In genomic region chr4:143586080-143586479, GRCh38 we compare ENCODE assay signal across 20 cellular contexts.
A peak's percentile ranks its signal among the peaks of the same experiment; 100 is the strongest.
DNase-seq lines count a peak whose midpoint lies in the region; ATAC-seq and TF ChIP-seq lines count a peak whose summit lies in the region.
"Had no signal": no experiment of that assay in that cellular context is flagged by ENCODE, and none has a peak within 500 bp of the region (broad histone marks: within the 10 kb centered on the region; RNA-seq: fewer than 3 reads in every experiment).

No MANE protein-coding gene starts in this region.

- no peaks in the 10 kb centered on the region for H3K79me2 ChIP-seq in smooth muscle cell (ENCODE audit: low read depth)

- intact Hi-C loops in right cardiac atrium (cut with DNase I), result no loop called here
- intact Hi-C loops in Right ventricle myocardium superior (cut with DNase I), result no loop called here
- intact Hi-C loops in esophagus squamous epithelium (cut with DNase I), result no loop called here

- no peaks in the 10 kb centered on the region for H4K20me1 ChIP-seq in smooth muscle cell (ENCODE audit: low read depth)

- H3K27me3 ChIP-seq in right cardiac atrium (ENCODE audit: control insufficient read depth, insufficient read depth), result no peaks in the 10 kb centered on the region
- no peaks in the 10 kb centered on the region for H3K27me3 ChIP-seq in esophagus squamous epithelium
- H3K27me3 ChIP-seq in smooth muscle cell (ENCODE audit: low read depth), result no peaks in the 10 kb centered on the region

- no peak for TF ChIP-seq POLR2A in esophagus squamous epithelium (IDR thresholded peaks at IDR 0.05)

- H3K27ac ChIP-seq in right cardiac atrium (ENCODE audit: low read length) (no peak overlapping the region), esophagus squamous epithelium (no peak overlapping the region), smooth muscle cell (ENCODE audit: low read depth) (no peak overlapping the region)

- H3K9ac ChIP-seq in smooth muscle cell (ENCODE audit: low read depth), result no peak overlapping the region

- no peaks in the 10 kb centered on the region for H3F3A ChIP-seq in smooth muscle cell (ENCODE audit: low read depth)

- DNase-seq in right cardiac atrium (no peak), Right ventricle myocardium superior (no peak), astrocyte of the hippocampus (ENCODE audit: low read depth, low spot score) (peak; percentile 40), fibroblast of villous mesenchyme (ENCODE audit: low read depth) (peak; percentile 51), esophagus squamous epithelium (lab: John Stamatoyannopoulos, UW) (no peak), smooth muscle cell (lab: John Stamatoyannopoulos, UW; ENCODE audit: unreplicated experiment) (no peak), iPS-NIHi7 (ENCODE audit: extremely low spot score) (no peak)
- DNase-seq: activated CD4-positive, alpha-beta T cell treated with anti-CD3 and anti-CD28 coated beads for 4 hours; activated effector memory CD4-positive, alpha-beta T cell treated with anti-CD3 and anti-CD28 coated beads, Interleukin-2, amount 50 U/mL, for 16 hours; amygdala; CD8-positive, alpha-beta memory T cell; DND-41; erythroblast; islet precursor cell; mammary epithelial cell; MV-4-11; NCI-H1930; RPMI8226; stimulated activated CD4-positive, alpha-beta T cell treated with anti-CD3 and anti-CD28 coated beads, Interleukin-12 subunit alpha, Interleukin-12 subunit beta, amount 100 ng/mL, for 4 hours had no signal

- H3K4me3 ChIP-seq in right cardiac atrium (ENCODE audit: low read length) (no peak overlapping the region), fibroblast of villous mesenchyme (ENCODE audit: low read depth, low read length) (no peak overlapping the region), esophagus squamous epithelium (no peak overlapping the region), smooth muscle cell (no peak overlapping the region)

- H3K4me2 ChIP-seq in smooth muscle cell, result no peak overlapping the region

- no peak overlapping the region for H2AFZ ChIP-seq in smooth muscle cell (ENCODE audit: low read depth)

- no peak for TF ChIP-seq CTCF in fibroblast of villous mesenchyme (IDR thresholded peaks at IDR 0.05; ENCODE audit: insufficient read depth, low read depth, low read length)
- no peak for TF ChIP-seq CTCF in esophagus squamous epithelium (IDR thresholded peaks at IDR 0.05)
- TF ChIP-seq CTCF in smooth muscle cell (IDR thresholded peaks at IDR 0.05; ENCODE audit: borderline replicate concordance, insufficient read depth, poor library complexity, severe bottlenecking), result no peak

- H3K9me3 ChIP-seq in right cardiac atrium (ENCODE audit: control insufficient read depth, low read length) (no peaks in the 10 kb centered on the region), esophagus squamous epithelium (peaks cover 0 to 11% (median 0%) of the 10 kb centered on the region in 3 donors), smooth muscle cell (replicated peaks; ENCODE audit: low read depth) (no peaks in the 10 kb centered on the region)

- H3K4me1 ChIP-seq in right cardiac atrium (ENCODE audit: control insufficient read depth, insufficient read depth, low read length) (peaks cover 3% of the 10 kb centered on the region), esophagus squamous epithelium (no peaks in the 10 kb centered on the region), smooth muscle cell (ENCODE audit: low read depth) (no peaks in the 10 kb centered on the region)

- no peaks in the 10 kb centered on the region for H3K36me3 ChIP-seq in esophagus squamous epithelium
- no peaks in the 10 kb centered on the region for H3K36me3 ChIP-seq in smooth muscle cell (ENCODE audit: low read depth)

- peak; percentile 43 to 48 for ATAC-seq in right cardiac atrium
- no peak for ATAC-seq in Right ventricle myocardium superior (ENCODE audit: poor library complexity)
- no peak for ATAC-seq in GM21717 (IDR thresholded peaks at IDR 0.05; ENCODE audit: unreplicated experiment)

Comparison
In these comparisons a context has a peak if more than half of its experiments do, and no peak if none do; other contexts are left out.
1. ATAC-seq: peak in right cardiac atrium (2 of 2); none in Right ventricle myocardium superior (single experiment) and GM21717 (single experiment).
2. DNase-seq: peak in astrocyte of the hippocampus (single experiment) and fibroblast of villous mesenchyme (single experiment); none in right cardiac atrium (0 of 3), Right ventricle myocardium superior (single experiment), esophagus squamous epithelium (single experiment), smooth muscle cell (single experiment) and iPS-NIHi7 (single experiment).